In genomic region chr11:117412653-117413275, GRCh38 we compare ENCODE assay signal across 24 cellular contexts.
"Had no signal": no experiment of that assay in that cellular context is flagged by ENCODE, and none has a peak within 500 bp of the region (broad histone marks: within the 10 kb centered on the region; RNA-seq: fewer than 3 reads in every experiment).

No MANE protein-coding gene starts in this region.

- H3K27me3 ChIP-seq: colonic mucosa, esophagus muscularis mucosa, pancreas, right lobe of liver, stomach, tibial nerve, upper lobe of left lung, uterus had no signal

- ATAC-seq: heart right ventricle; left cardiac atrium; left lung; naive thymus-derived CD4-positive, alpha-beta T cell; right lobe of liver; stimulated activated effector memory CD8-positive, alpha-beta T cell treated with anti-CD3 and anti-CD28 coated beads, Interleukin-12 subunit alpha, Interleukin-12 subunit beta, amount 100 ng/mL, for 72 hours had no signal

- H3K4me3 ChIP-seq: colonic mucosa, esophagus muscularis mucosa, heart right ventricle, left lung, pancreas, right lobe of liver, stomach, thoracic aorta, tibial nerve, upper lobe of left lung, uterus had no signal

- H3K27ac ChIP-seq: colonic mucosa, esophagus muscularis mucosa, heart right ventricle, left lung, pancreas, right lobe of liver, stomach, thoracic aorta, tibial nerve, upper lobe of left lung, uterus had no signal

- H3K36me3 ChIP-seq: colonic mucosa, uterus had no signal

- DNase-seq: colonic mucosa; effector CD8-positive, alpha-beta T cell; foreskin melanocyte; glutamatergic neuron; heart right ventricle; hippocampal formation; left cardiac atrium; mesenchymal stem cell; midbrain; naive thymus-derived CD4-positive, alpha-beta T cell; occipital lobe; right lobe of liver; stimulated activated CD4-positive, alpha-beta T cell treated with anti-CD3 and anti-CD28 coated beads, Interleukin-2, amount 100 ng/mL, for 24 hours; stimulated activated CD4-positive, alpha-beta T cell treated with anti-CD3 and anti-CD28 coated beads, Interleukin-4, amount 100 ng/mL, for 24 hours; stimulated activated naive CD4-positive, alpha-beta T cell treated with Interleukin-2 at 50 U/mL for 16 hours; stomach; upper lobe of left lung; uterus had no signal

- H3K9me3 ChIP-seq: colonic mucosa, esophagus muscularis mucosa, heart right ventricle, left lung, pancreas, right lobe of liver, stomach, thoracic aorta, tibial nerve, upper lobe of left lung, uterus had no signal

- H3K4me1 ChIP-seq: colonic mucosa, esophagus muscularis mucosa, heart right ventricle, left lung, pancreas, right lobe of liver, stomach, tibial nerve, upper lobe of left lung, uterus had no signal
